ENCODE assay signal across 25 cellular contexts in genomic region chr11:58774164-58774593, GRCh38. TPM values are rescaled to one million over a fixed set of nuclear protein-coding genes. Genes with fewer than 3 reads are reported as not detected.
DNase-seq lines count a peak whose midpoint lies in the region; ATAC-seq, FAIRE-seq and TF ChIP-seq lines count a peak whose summit lies in the region.
"Had no signal": no experiment of that assay in that cellular context is flagged by ENCODE, and none has a peak within 500 bp of the region (broad histone marks: within the 10 kb centered on the region; RNA-seq: fewer than 3 reads in every experiment).

No MANE protein-coding gene starts in this region.

- peaks cover 8% of the 10 kb centered on the region for H3K9me3 ChIP-seq in K562 (replicated peaks; ENCODE audit: control insufficient read depth, insufficient read depth, low read depth, low read length)
- H3K9me3 ChIP-seq in esophagus muscularis mucosa, result no peaks in the 10 kb centered on the region
- no peaks in the 10 kb centered on the region for H3K9me3 ChIP-seq in lower lobe of right lung
- H3K9me3 ChIP-seq: BE2C, BLaER1 had no signal

- H3K9ac ChIP-seq in KMS-11 (no peak overlapping the region), K562 (ENCODE audit: insufficient read depth in 1 of 2, low read depth in 2 of 2, low read length in 2 of 2) (peak overlapping the region; percentile 65; a peak in 3 of 4 replicates)
- H3K9ac ChIP-seq: BLaER1 had no signal

- DNase-seq in K562 (ENCODE audit: extremely low read depth in 1 of 4, low spot score in 3 of 4), result peak in 3 of 4 experiments; percentile 20 to 78 (median 35)
- peak; percentile 77 for DNase-seq in esophagus muscularis mucosa (ENCODE audit: extremely low spot score)
- no peak for DNase-seq in T-helper 2 cell treated with Interferon-gamma antibody and Interleukin-4, amounts not matched to agents 5 μg/mL and 100 μg/mL, for 36 hours (ENCODE audit: low spot score)
- no peak for DNase-seq in type B pancreatic cell (ENCODE audit: extremely low spot score, unreplicated experiment)
- no peak for DNase-seq in lower lobe of right lung
- no peak for DNase-seq in NCI-H1694 (lab: John Stamatoyannopoulos, UW)
- DNase-seq: 8988T; ACHN; BE2C; C1 segment of cervical spinal cord; Caco-2; Calu3; CD4-positive, alpha-beta memory T cell; CD4-positive, CD25-positive, alpha-beta regulatory T cell; DMS79 treated with DMSO at 0.1 percent for 48 hours; GF-D8 had no signal

- POLR2A ChIA-PET in K562 (lab: Yijun Ruan, JAX), result interaction anchor here (0.6 to 1.4 kb wide), 5 partner anchors 14 to 370 kb away, joined by 3 to 4 read pairs (median 4); no protein-coding TSS in a partner anchor

- H3K4me3 ChIP-seq in KMS-11 (IDR thresholded peaks at IDR 0.05; ENCODE audit: insufficient read depth, low read depth, low read length) (no peak overlapping the region), K562 (no peak overlapping the region), esophagus muscularis mucosa (no peak overlapping the region), lower lobe of right lung (no peak overlapping the region)
- H3K4me3 ChIP-seq: BLaER1 had no signal

- TF ChIP-seq EP300 in K562 (IDR thresholded peaks at IDR 0.05; ENCODE audit: low read length), result peak; percentile 73
- no peak for TF ChIP-seq EP300 in esophagus muscularis mucosa (IDR thresholded peaks at IDR 0.05)

- TF ChIP-seq POLR2A in K562 (conservative IDR thresholded peaks at IDR 0.05) (no peak), esophagus muscularis mucosa (IDR thresholded peaks at IDR 0.05; ENCODE audit: low read depth) (no peak)

- H3K9me3 Mint-ChIP-seq in T-helper 2 cell treated with Interferon-gamma antibody and Interleukin-4, amounts not matched to agents 5 μg/mL and 100 μg/mL, for 36 hours, result no peaks in the 10 kb centered on the region
- no peaks in the 10 kb centered on the region for H3K9me3 Mint-ChIP-seq in type B pancreatic cell
- H3K9me3 Mint-ChIP-seq: CD4-positive, alpha-beta memory T cell had no signal

- no peak overlapping the region for H3K27ac Mint-ChIP-seq in T-helper 2 cell treated with Interferon-gamma antibody and Interleukin-4, amounts not matched to agents 5 μg/mL and 100 μg/mL, for 36 hours
- H3K27ac Mint-ChIP-seq in type B pancreatic cell, result no peak overlapping the region
- H3K27ac Mint-ChIP-seq: CD14-positive monocyte; CD4-positive, alpha-beta memory T cell; CD4-positive, CD25-positive, alpha-beta regulatory T cell had no signal

- H3K4me1 ChIP-seq in KMS-11 (ENCODE audit: low read depth, poor library complexity, severe bottlenecking) (peaks cover 45% of the 10 kb centered on the region), K562 (replicated peaks in 1 of 2; ENCODE audit: control insufficient read depth in 2 of 2, insufficient read depth in 2 of 2, low read length in 2 of 2) (peaks cover 11 to 83% of the 10 kb centered on the region in 2 experiments), esophagus muscularis mucosa (no peaks in the 10 kb centered on the region), lower lobe of right lung (no peaks in the 10 kb centered on the region)
- H3K4me1 ChIP-seq: BE2C, BLaER1 had no signal

- H4K20me1 ChIP-seq in KMS-11 (ENCODE audit: insufficient read depth) (no peaks in the 10 kb centered on the region), K562 (replicated peaks; ENCODE audit: control insufficient read depth, insufficient read depth, low read length) (no peaks in the 10 kb centered on the region)
- H4K20me1 ChIP-seq: BLaER1 had no signal

- in situ Hi-C loops in K562 (cut with MboI), result no loop called here

- intact Hi-C loops in K562 (cut with micrococcal nuclease), result loop anchor here (5.0 to 10.0 kb wide), 3 partner anchors 197 to 773 kb away; partner anchors contain the start of genes FAM111A, LPXN and ZFP91
- intact Hi-C loops in esophagus muscularis mucosa (cut with DNase I), result no loop called here
- intact Hi-C loops in lower lobe of right lung (cut with DNase I), result no loop called here

- no peaks in the 10 kb centered on the region for H3K36me3 Mint-ChIP-seq in T-helper 2 cell treated with Interferon-gamma antibody and Interleukin-4, amounts not matched to agents 5 μg/mL and 100 μg/mL, for 36 hours (ENCODE audit: low read depth)
- no peaks in the 10 kb centered on the region for H3K36me3 Mint-ChIP-seq in type B pancreatic cell
- H3K36me3 Mint-ChIP-seq: CD14-positive monocyte; CD4-positive, alpha-beta memory T cell; CD4-positive, CD25-positive, alpha-beta regulatory T cell had no signal

- H2AFZ ChIP-seq in KMS-11 (ENCODE audit: low read depth) (no peak overlapping the region; the same call in 1 of the 2 replicates), K562 (ENCODE audit: low read depth, low read length) (peak overlapping the region; percentile 78)

- H3K27me3 ChIP-seq in KMS-11 (ENCODE audit: insufficient read depth, low read depth) (no peaks in the 10 kb centered on the region), K562 (ENCODE audit: control insufficient read depth in 2 of 2, insufficient read depth in 2 of 2, low read length in 2 of 2) (no peaks in the 10 kb centered on the region), esophagus muscularis mucosa (peaks cover 0 to 6% (median 0%) of the 10 kb centered on the region in 4 donors), lower lobe of right lung (ENCODE audit: low read depth) (no peaks in the 10 kb centered on the region)
- H3K27me3 ChIP-seq: BE2C, BLaER1 had no signal

- TF ChIP-seq CTCF in KMS-11 (conservative IDR thresholded peaks at IDR 0.05; ENCODE audit: low read depth, low read length) (no peak), K562 (IDR thresholded peaks at IDR 0.05 in 2 of 3, conservative IDR thresholded peaks at IDR 0.05 in 1 of 3; ENCODE audit: insufficient read depth in 2 of 3, low read depth in 1 of 3, low read length in 3 of 3) (no peak), esophagus muscularis mucosa (IDR thresholded peaks at IDR 0.05) (no peak), type B pancreatic cell (conservative IDR thresholded peaks at IDR 0.05) (no peak), lower lobe of right lung (IDR thresholded peaks at IDR 0.05) (no peak)

- no peaks in the 10 kb centered on the region for H3K36me3 ChIP-seq in KMS-11 (ENCODE audit: insufficient read depth)
- peaks cover 7% of the 10 kb centered on the region; the same call in 2 of the 3 replicates for H3K36me3 ChIP-seq in K562 (ENCODE audit: control insufficient read depth, insufficient read depth, low read length)
- H3K36me3 ChIP-seq in esophagus muscularis mucosa, result no peaks in the 10 kb centered on the region
- no peaks in the 10 kb centered on the region for H3K36me3 ChIP-seq in lower lobe of right lung
- H3K36me3 ChIP-seq: BE2C, BLaER1 had no signal

- ATAC-seq in K562 (peak; percentile 25), lower lobe of right lung (no peak)

- H3K4me3 Mint-ChIP-seq in T-helper 2 cell treated with Interferon-gamma antibody and Interleukin-4, amounts not matched to agents 5 μg/mL and 100 μg/mL, for 36 hours, result no peak overlapping the region
- H3K4me3 Mint-ChIP-seq in type B pancreatic cell, result no peak overlapping the region
- H3K4me3 Mint-ChIP-seq: CD14-positive monocyte; CD4-positive, alpha-beta memory T cell; CD4-positive, CD25-positive, alpha-beta regulatory T cell had no signal

- no peaks in the 10 kb centered on the region for H3K4me1 Mint-ChIP-seq in T-helper 2 cell treated with Interferon-gamma antibody and Interleukin-4, amounts not matched to agents 5 μg/mL and 100 μg/mL, for 36 hours (ENCODE audit: low read depth)
- no peaks in the 10 kb centered on the region for H3K4me1 Mint-ChIP-seq in type B pancreatic cell (ENCODE audit: unreplicated experiment)
- H3K4me1 Mint-ChIP-seq: CD4-positive, alpha-beta memory T cell had no signal

- CTCF ChIA-PET in K562 (lab: Yijun Ruan, JAX; ENCODE audit: low intra/inter-chr PET ratio), result no interaction called here

- H3K27me3 Mint-ChIP-seq in T-helper 2 cell treated with Interferon-gamma antibody and Interleukin-4, amounts not matched to agents 5 μg/mL and 100 μg/mL, for 36 hours (ENCODE audit: low read depth), result peaks cover 4% of the 10 kb centered on the region
- H3K27me3 Mint-ChIP-seq in type B pancreatic cell, result no peaks in the 10 kb centered on the region

- no peaks in the 10 kb centered on the region for H3K9me1 ChIP-seq in K562 (ENCODE audit: control insufficient read depth, insufficient read depth, low read length)

- TF ChIP-seq RAD21 in K562 (CRISPR knock-in tag; conservative IDR thresholded peaks at IDR 0.05 in 1 of 2, IDR thresholded peaks at IDR 0.05 in 1 of 2), result 0 out of 4 replicates have a peak, but pooled peaks of 1 of the 2 experiments have one; percentile 11

- FAIRE-seq in K562 (lab: Jason Lieb, UNC), result peak; percentile 62
- FAIRE-seq: A204.1, D721Med, G401.6, GM12891, GM19239 had no signal

- H3K79me2 ChIP-seq in KMS-11 (ENCODE audit: insufficient read depth, low read depth) (no peaks in the 10 kb centered on the region), K562 (ENCODE audit: control insufficient read depth, insufficient read depth, low read length) (peaks cover 13% of the 10 kb centered on the region)

- WGBS in K562 (ENCODE audit: insufficient coverage, low coverage, missing lambda C conversion rate), result 2% methylated on average over 4 of the region's 4 CpGs
- 70% methylated on average over 4 of the region's 4 CpGs for WGBS in esophagus muscularis mucosa

- H3K27ac ChIP-seq in KMS-11, result peak overlapping the region; percentile 63
- peak overlapping the region; percentile 81 for H3K27ac ChIP-seq in K562 (ENCODE audit: extremely low read depth, low read depth, low read length)
- H3K27ac ChIP-seq in esophagus muscularis mucosa (replicated peaks in 1 of 4), result no peak overlapping the region
- no peak overlapping the region for H3K27ac ChIP-seq in lower lobe of right lung
- H3K27ac ChIP-seq: BLaER1 had no signal

- BruUV-seq in K562 (replicated peaks; lab: Mats Ljungman, UMichigan), result no TSS peak

- H3K4me2 ChIP-seq in KMS-11, result peak overlapping the region; percentile 37
- peak overlapping the region; percentile 88 for H3K4me2 ChIP-seq in K562 (ENCODE audit: insufficient read depth, low read length)
- H3K4me2 ChIP-seq: BLaER1 had no signal

RNA-seq across cellular contexts. Expression of gene GLYAT, which starts 42.4 kb away (rescaled TPM):
- not detected in 2 replicates for total RNA-seq in K562 (2011; cell fraction: chromatin; rRNA removed; ENCODE audit: low replicate concordance)
- total RNA-seq in K562 (2011; cell fraction: nucleolus; rRNA removed), result not detected in 2 replicates
- not detected in 2 replicates for total RNA-seq in K562 (2011; cell fraction: nucleoplasm; rRNA removed)
- total RNA-seq in K562 (2014; rRNA removed) (not detected in 2 replicates), K562 (2014; rRNA removed; fragmentation: Illumina TruSeq; extraction: Trizol) (not detected in 2 replicates), K562 (2015; rRNA removed; fragmentation: Illumina TruSeq; extraction: Trizol) (not detected in 2 replicates), K562 (2021) (not detected in 2 replicates), esophagus muscularis mucosa (not detected), type B pancreatic cell (ENCODE audit: low replicate concordance) (1.6 TPM in 1 of 2 replicates, not detected in the other), lower lobe of right lung (not detected)
- polyA plus RNA-seq in K562 (2011; rRNA removed) (not detected in 2 replicates), K562 (2014; fragmentation: Illumina TruSeq; extraction: Trizol) (not detected in 2 replicates), K562 (2014; fragmentation: Nextera tagmentation; extraction: Ambion mirVana) (not detected), K562 (2014; rRNA removed) (0.47 TPM in 1 of 2 replicates, not detected in the other)
- not detected in 2 replicates for polyA plus RNA-seq in K562 (2011; cell fraction: cytosol; rRNA removed)
- not detected in 2 replicates for polyA plus RNA-seq in K562 (2011; cell fraction: nucleus; rRNA removed)
- polyA plus RNA-seq in K562 (2012), result not detected in 2 replicates
- not detected in 2 replicates for polyA minus RNA-seq in K562 (2011; rRNA and poly(A)+ RNA removed)
- not detected in 2 replicates for polyA minus RNA-seq in K562 (2011; cell fraction: cytosol; rRNA and poly(A)+ RNA removed)
- polyA minus RNA-seq in K562 (2011; cell fraction: nucleus; rRNA and poly(A)+ RNA removed), result not detected in 2 replicates
- total RNA-seq: Caco-2; Calu3; CD4-positive, alpha-beta memory T cell; CD4-positive, CD25-positive, alpha-beta regulatory T cell had no signal
- polyA plus RNA-seq: AG04450; CD14-positive monocyte; CD4-positive, alpha-beta memory T cell; CD4-positive, CD25-positive, alpha-beta regulatory T cell had no signal

Comparison
In these comparisons a context has a peak if more than half of its experiments do, and no peak if none do; other contexts are left out.
1. H3K27ac ChIP-seq: peak in KMS-11 (single experiment) and K562 (single experiment); none in esophagus muscularis mucosa (0 of 4) and lower lobe of right lung (single experiment).
2. DNase-seq: peak in K562 (3 of 4) and esophagus muscularis mucosa (single experiment); none in T-helper 2 cell treated with Interferon-gamma antibody and Interleukin-4, amounts not matched to agents 5 μg/mL and 100 μg/mL, for 36 hours (single experiment), type B pancreatic cell (single experiment), lower lobe of right lung (single experiment) and NCI-H1694 (single experiment).